Comparison of ENCODE assay signal across 20 cellular contexts in genomic region chr10:18918545-18918944, GRCh38.
DNase-seq lines count a peak whose midpoint lies in the region; FAIRE-seq and TF ChIP-seq lines count a peak whose summit lies in the region.
"Had no signal": no experiment of that assay in that cellular context is flagged by ENCODE, and none has a peak within 500 bp of the region (broad histone marks: within the 10 kb centered on the region; RNA-seq: fewer than 3 reads in every experiment).

No MANE protein-coding gene starts in this region.

- peak overlapping the region; percentile 68 for H3K9ac ChIP-seq in astrocyte (ENCODE audit: low read length)
- H3K9ac ChIP-seq in keratinocyte (ENCODE audit: control insufficient read depth, extremely low read depth, insufficient read depth, low read length) = no peak overlapping the region

- no peaks in the 10 kb centered on the region for H4K20me1 ChIP-seq in astrocyte (ENCODE audit: insufficient read depth, low read length)
- H4K20me1 ChIP-seq in keratinocyte (ENCODE audit: control insufficient read depth, extremely low read depth, insufficient read depth, low read length) = no peaks in the 10 kb centered on the region
- H4K20me1 ChIP-seq in OCI-LY7 (ENCODE audit: insufficient read depth, low read length) = no peaks in the 10 kb centered on the region

- FAIRE-seq in astrocyte (lab: Jason Lieb, UNC) (no peak), keratinocyte (lab: Jason Lieb, UNC) (no peak)
- FAIRE-seq: endometrium, GM19239, HepG2 had no signal

- H3K9me1 ChIP-seq in keratinocyte (ENCODE audit: control insufficient read depth, extremely low read depth, insufficient read depth, low read length) = no peaks in the 10 kb centered on the region

- intact Hi-C loops in cardiac septum (cut with DNase I) = no loop called here
- intact Hi-C loops in OCI-LY7 (cut with micrococcal nuclease; ENCODE audit: unreplicated experiment) = no loop called here

- H3K79me2 ChIP-seq in astrocyte (ENCODE audit: insufficient read depth, low read length) (no peaks in the 10 kb centered on the region), keratinocyte (ENCODE audit: control insufficient read depth, insufficient read depth, low read length) (no peaks in the 10 kb centered on the region), OCI-LY7 (ENCODE audit: insufficient read depth, low read depth, low read length) (no peaks in the 10 kb centered on the region)

- H3K36me3 ChIP-seq in astrocyte (ENCODE audit: insufficient read depth, low read length) = no peaks in the 10 kb centered on the region
- H3K36me3 ChIP-seq in keratinocyte (ENCODE audit: control insufficient read depth in 2 of 2, extremely low read depth in 1 of 2, insufficient read depth in 2 of 2, low read length in 2 of 2) = no peaks in the 10 kb centered on the region
- H3K36me3 ChIP-seq in OCI-LY7 (ENCODE audit: insufficient read depth, low read length) = no peaks in the 10 kb centered on the region
- H3K36me3 ChIP-seq: gastroesophageal sphincter, tibial artery had no signal

- no peaks in the 10 kb centered on the region for H3K36me3 Mint-ChIP-seq in astrocyte (ENCODE audit: low read depth, unreplicated experiment)
- H3K36me3 Mint-ChIP-seq: CD4-positive, CD25-positive, alpha-beta regulatory T cell; naive thymus-derived CD8-positive, alpha-beta T cell had no signal

- H3K27me3 Mint-ChIP-seq in astrocyte (ENCODE audit: low read depth, unreplicated experiment) = no peaks in the 10 kb centered on the region
- H3K27me3 Mint-ChIP-seq: CD4-positive, CD25-positive, alpha-beta regulatory T cell; naive thymus-derived CD8-positive, alpha-beta T cell; T-helper 17 cell had no signal

- peak overlapping the region; percentile 59 for H3K4me2 ChIP-seq in astrocyte (ENCODE audit: low read length)
- H3K4me2 ChIP-seq in keratinocyte (ENCODE audit: control insufficient read depth, extremely low read depth, insufficient read depth, low read depth, low read length) = no peak overlapping the region
- H3K4me2 ChIP-seq in OCI-LY7 (ENCODE audit: low read length) = no peak overlapping the region

- no peak overlapping the region for H3K4me3 Mint-ChIP-seq in astrocyte (ENCODE audit: unreplicated experiment)
- H3K4me3 Mint-ChIP-seq: CD4-positive, CD25-positive, alpha-beta regulatory T cell; naive thymus-derived CD8-positive, alpha-beta T cell; T-helper 17 cell had no signal

- CTCF ChIA-PET in OCI-LY7 (lab: Charles Lee; ENCODE audit: unreplicated experiment) = no interaction called here

- peak overlapping the region; percentile 64 for H3K27ac Mint-ChIP-seq in astrocyte (ENCODE audit: unreplicated experiment)
- H3K27ac Mint-ChIP-seq: CD4-positive, CD25-positive, alpha-beta regulatory T cell; naive thymus-derived CD8-positive, alpha-beta T cell; T-helper 17 cell had no signal

- H3K4me3 ChIP-seq in astrocyte (ENCODE audit: insufficient read depth, low read depth, low read length) (no peak overlapping the region), keratinocyte (ENCODE audit: control insufficient read depth in 2 of 3, extremely low read depth in 1 of 3, insufficient read depth in 2 of 3, low read depth in 1 of 3, low read length in 3 of 3) (no peak overlapping the region), OCI-LY7 (ENCODE audit: low read depth, low read length, poor library complexity, severe bottlenecking) (no peak overlapping the region), foreskin fibroblast (ENCODE audit: low read depth in 1 of 2, low read length in 2 of 2) (no peak overlapping the region)
- H3K4me3 ChIP-seq: gastroesophageal sphincter, tibial artery had no signal

- DNase-seq in A172 (ENCODE audit: low spot score) (peak; percentile 98), HS-27A (ENCODE audit: low read depth) (peak; percentile 65), astrocyte (ENCODE audit: low read depth) (peak; percentile 97), keratinocyte (ENCODE audit: low read depth, low spot score) (peak; percentile 28), cardiac septum (ENCODE audit: low spot score) (no peak), OCI-LY7 (ENCODE audit: low spot score) (no peak), foreskin fibroblast (no peak)
- no peak for DNase-seq in activated CD4-positive, alpha-beta T cell treated with anti-CD3 and anti-CD28 coated beads, Interleukin-2, amount 50 U/mL, for 1 hour
- DNase-seq: 8988T; CD4-positive, CD25-positive, alpha-beta regulatory T cell; DMS53; naive thymus-derived CD8-positive, alpha-beta T cell; NCI-H187; NCI-H446 treated with DMSO at 0.1 percent for 48 hours; T-helper 17 cell; tibial artery had no signal

- TF ChIP-seq CTCF in astrocyte (IDR thresholded peaks at IDR 0.05; ENCODE audit: insufficient read depth, low read depth, low read length) (no peak), keratinocyte (optimal IDR thresholded peaks at IDR 0.05 in 1 of 3, IDR thresholded peaks at IDR 0.05 in 1 of 3, conservative IDR thresholded peaks at IDR 0.05 in 1 of 3; ENCODE audit: extremely low read depth in 1 of 3, insufficient read depth in 2 of 3, low read length in 3 of 3) (no peak), OCI-LY7 (conservative IDR thresholded peaks at IDR 0.05; ENCODE audit: low read length) (no peak), foreskin fibroblast (IDR thresholded peaks at IDR 0.05; ENCODE audit: low read depth, low read length) (no peak)

- H3K27me3 ChIP-seq in astrocyte (ENCODE audit: insufficient read depth, low read length) (no peaks in the 10 kb centered on the region), keratinocyte (ENCODE audit: control insufficient read depth, extremely low read depth, insufficient read depth, low read length) (no peaks in the 10 kb centered on the region)
- H3K27me3 ChIP-seq: gastroesophageal sphincter, tibial artery had no signal

- H3K4me1 Mint-ChIP-seq in astrocyte (ENCODE audit: low read depth, unreplicated experiment) = peaks cover 4% of the 10 kb centered on the region
- H3K4me1 Mint-ChIP-seq: CD4-positive, CD25-positive, alpha-beta regulatory T cell; naive thymus-derived CD8-positive, alpha-beta T cell; T-helper 17 cell had no signal

- H2AFZ ChIP-seq in astrocyte (ENCODE audit: low read depth, low read length) (no peak overlapping the region), keratinocyte (ENCODE audit: control insufficient read depth, low read length) (no peak overlapping the region), OCI-LY7 (ENCODE audit: low read length) (no peak overlapping the region)

- H3K27ac ChIP-seq in astrocyte (ENCODE audit: low read depth, low read length) (peak overlapping the region; percentile 92), keratinocyte (ENCODE audit: control insufficient read depth, insufficient read depth, low read length) (no peak overlapping the region), OCI-LY7 (ENCODE audit: low read depth, low read length, poor library complexity, severe bottlenecking) (no peak overlapping the region)
- H3K27ac ChIP-seq: gastroesophageal sphincter, tibial artery had no signal

- no peaks in the 10 kb centered on the region for H3K9me3 ChIP-seq in astrocyte (ENCODE audit: insufficient read depth, low read depth, low read length)
- no peaks in the 10 kb centered on the region for H3K9me3 ChIP-seq in keratinocyte (ENCODE audit: control insufficient read depth, low read depth, low read length)
- H3K9me3 ChIP-seq in OCI-LY7 (ENCODE audit: low read length) = no peaks in the 10 kb centered on the region
- H3K9me3 ChIP-seq: tibial artery had no signal

- BruUV-seq in OCI-LY7 (replicated peaks; lab: Mats Ljungman, UMichigan) = no TSS peak

- POLR2A ChIA-PET in OCI-LY7 (lab: Charles Lee) = no interaction called here

- H3K4me1 ChIP-seq in astrocyte (ENCODE audit: insufficient read depth, low read length) (peaks cover 12% of the 10 kb centered on the region), keratinocyte (ENCODE audit: control insufficient read depth, extremely low read depth, insufficient read depth, low read length) (peaks cover 2% of the 10 kb centered on the region), OCI-LY7 (ENCODE audit: insufficient read depth, low read length, poor library complexity, severe bottlenecking) (no peaks in the 10 kb centered on the region)
- H3K4me1 ChIP-seq: gastroesophageal sphincter, tibial artery had no signal

- H3K9me3 Mint-ChIP-seq in astrocyte (ENCODE audit: unreplicated experiment) = peaks cover 2% of the 10 kb centered on the region

- H3K9me2 ChIP-seq in OCI-LY7 (ENCODE audit: insufficient read depth, low read length) = no peaks in the 10 kb centered on the region

- dilution Hi-C loops in keratinocyte (cut with MboI; ENCODE audit: extremely low pct_ligation_motif_present, low sequenced_read_pairs) = no loop called here

Comparison
In these comparisons a context has a peak if more than half of its experiments do, and no peak if none do; other contexts are left out.
1. DNase-seq: peak in A172 (single experiment), HS-27A (single experiment), astrocyte (single experiment) and keratinocyte (single experiment); none in cardiac septum (single experiment), activated CD4-positive, alpha-beta T cell treated with anti-CD3 and anti-CD28 coated beads, Interleukin-2, amount 50 U/mL, for 1 hour (single experiment), OCI-LY7 (single experiment) and foreskin fibroblast (0 of 2).